In the genomic region with DNA sequence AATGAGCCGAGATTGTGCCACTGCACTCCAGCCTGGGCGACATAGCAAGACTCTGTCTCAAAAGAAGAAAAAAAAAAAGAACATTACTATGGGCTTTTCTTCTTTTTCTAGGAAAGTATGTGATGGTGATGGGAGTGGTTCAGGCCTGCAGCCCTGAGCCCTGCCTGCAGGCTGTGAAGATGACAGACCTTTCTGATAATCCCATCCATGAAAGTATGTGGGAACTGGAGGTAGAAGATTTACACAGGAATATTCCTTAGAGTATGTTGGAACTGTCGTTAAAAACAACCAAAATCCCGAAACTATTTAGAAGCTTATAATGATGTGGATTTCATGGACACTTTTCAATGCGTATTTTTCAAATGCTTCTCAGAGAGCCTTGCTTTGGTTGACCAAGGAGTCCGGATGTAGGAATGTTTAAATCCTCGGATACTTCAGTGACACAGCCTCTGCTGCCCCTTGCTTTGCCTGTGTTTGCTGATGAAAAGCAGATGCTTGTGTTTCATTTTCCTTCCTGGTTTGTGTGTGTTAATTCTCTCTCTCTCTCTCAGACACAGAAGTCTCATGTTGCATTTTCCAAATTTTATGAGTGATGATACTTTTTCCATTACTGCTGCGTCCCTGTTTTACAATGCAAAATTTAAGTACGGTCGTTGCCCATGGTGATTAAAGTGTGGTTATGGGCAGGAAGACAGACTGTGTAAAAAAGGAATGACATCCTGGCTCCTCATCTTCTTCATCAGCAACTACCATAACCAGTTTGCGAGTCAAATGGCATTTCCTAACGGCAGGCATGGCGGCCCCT, we compare ENCODE assay signal across 14 cellular contexts. TPM values are rescaled to one million over a fixed set of nuclear protein-coding genes. Genes with fewer than 3 reads are reported as not detected.
DNase-seq lines count a peak whose midpoint lies in the region; ATAC-seq, FAIRE-seq and TF ChIP-seq lines count a peak whose summit lies in the region.
"Had no signal": no experiment of that assay in that cellular context is flagged by ENCODE, and none has a peak within 500 bp of the region (broad histone marks: within the 10 kb centered on the region; RNA-seq: fewer than 3 reads in every experiment).

No MANE protein-coding gene starts in this region.

- H3K4me3 Mint-ChIP-seq in naive thymus-derived CD4-positive, alpha-beta T cell: peak overlapping the region in 1 of 10 donors; percentile 21
- H3K4me3 Mint-ChIP-seq: activated naive CD8-positive, alpha-beta T cell had no signal

- peak overlapping the region in 5 of 9 donors; percentile 30 to 99 (median 70) for H3K27ac Mint-ChIP-seq in naive thymus-derived CD4-positive, alpha-beta T cell
- H3K27ac Mint-ChIP-seq: activated naive CD8-positive, alpha-beta T cell had no signal

- no peaks in the 10 kb centered on the region for H3K27me3 ChIP-seq in liver (ENCODE audit: control insufficient read depth in 4 of 4, insufficient read depth in 4 of 4, low read length in 3 of 4)
- H3K27me3 ChIP-seq in HepG2 (ENCODE audit: control insufficient read depth in 1 of 2, insufficient read depth in 2 of 2, low read length in 2 of 2): no peaks in the 10 kb centered on the region
- H3K27me3 ChIP-seq in naive thymus-derived CD4-positive, alpha-beta T cell (ENCODE audit: control insufficient read depth in 2 of 2, insufficient read depth in 2 of 2, low read length in 2 of 2): no peaks in the 10 kb centered on the region

- no peaks in the 10 kb centered on the region for H4K20me1 ChIP-seq in HepG2 (ENCODE audit: insufficient read depth, low read length)

- no peaks in the 10 kb centered on the region for H3K27me3 Mint-ChIP-seq in naive thymus-derived CD4-positive, alpha-beta T cell
- H3K27me3 Mint-ChIP-seq: activated naive CD8-positive, alpha-beta T cell had no signal

- H3K9ac ChIP-seq in liver (ENCODE audit: low read depth in 1 of 2, low read length in 2 of 2) (no peak overlapping the region), HepG2 (ENCODE audit: insufficient read depth, low read depth, low read length) (no peak overlapping the region)

- TF ChIP-seq EP300 in HepG2 (IDR thresholded peaks at IDR 0.05; ENCODE audit: low read depth in 2 of 2, low read length in 2 of 2) (no peak), HepG2 (CRISPR knock-in tag; IDR thresholded peaks at IDR 0.05; ENCODE audit: borderline replicate concordance) (no peak)

- H3K79me2 ChIP-seq in HepG2 (ENCODE audit: insufficient read depth, low read length): peaks cover 33% of the 10 kb centered on the region

- DNase-seq in HepG2 (ENCODE audit: low spot score) (no peak), dedifferentiated amniotic fluid mesenchymal stem cell (ENCODE audit: extremely low spot score) (peak; percentile 89), Ammon's horn (ENCODE audit: low spot score) (no peak), GM20000 (ENCODE audit: low spot score) (no peak), G401 (ENCODE audit: low spot score) (no peak), germinal center (ENCODE audit: low spot score) (no peak)
- no peak for DNase-seq in naive thymus-derived CD4-positive, alpha-beta T cell
- DNase-seq: activated CD4-positive, alpha-beta T cell treated with anti-CD3 and anti-CD28 coated beads, Interleukin-2, amount 50 U/mL, for 4 hours; effector CD8-positive, alpha-beta T cell; occipital lobe had no signal

- peak overlapping the region; percentile 4 to 18 for H3K27ac ChIP-seq in liver (ENCODE audit: low read depth in 1 of 2, low read length in 2 of 2)
- H3K27ac ChIP-seq in HepG2 (ENCODE audit: extremely low read length, insufficient read depth, low read length): no peak overlapping the region
- H3K27ac ChIP-seq in naive thymus-derived CD4-positive, alpha-beta T cell (ENCODE audit: low read depth, low read length): no peak overlapping the region
- H3K27ac ChIP-seq: A549 had no signal

- H3K4me1 ChIP-seq in liver (ENCODE audit: control insufficient read depth in 4 of 4, insufficient read depth in 4 of 4, low read length in 3 of 4): peaks cover 0 to 9% (median 1%) of the 10 kb centered on the region in 4 donors
- peaks cover 62% of the 10 kb centered on the region for H3K4me1 ChIP-seq in HepG2 (ENCODE audit: insufficient read depth, low read length)
- peaks cover 21 to 28% of the 10 kb centered on the region in 2 donors for H3K4me1 ChIP-seq in naive thymus-derived CD4-positive, alpha-beta T cell (ENCODE audit: control insufficient read depth in 2 of 2, insufficient read depth in 2 of 2, low read length in 2 of 2)

- intact Hi-C loops in HepG2 (cut with micrococcal nuclease; ENCODE audit: unreplicated experiment): no loop called here
- intact Hi-C loops in naive thymus-derived CD4-positive, alpha-beta T cell (cut with micrococcal nuclease): no loop called here

- BruUV-seq in HepG2 (replicated peaks; lab: Mats Ljungman, UMichigan): no TSS peak

- ATAC-seq in HepG2: no peak
- ATAC-seq in naive thymus-derived CD4-positive, alpha-beta T cell: no peak
- ATAC-seq: A549 had no signal

- H3K36me3 ChIP-seq in liver (ENCODE audit: control insufficient read depth in 4 of 4, insufficient read depth in 3 of 4, low read depth in 1 of 4, low read length in 3 of 4) (no peaks in the 10 kb centered on the region), HepG2 (replicated peaks in 1 of 2; ENCODE audit: control insufficient read depth in 1 of 2, insufficient read depth in 2 of 2, low read length in 2 of 2) (no peaks in the 10 kb centered on the region; a peak in 1 of 5 replicates)
- H3K36me3 ChIP-seq in naive thymus-derived CD4-positive, alpha-beta T cell (ENCODE audit: control insufficient read depth in 2 of 3, insufficient read depth in 3 of 3, low read length in 3 of 3): no peaks in the 10 kb centered on the region

- TF ChIP-seq CTCF in liver (IDR thresholded peaks at IDR 0.05; ENCODE audit: low read depth, low read length, missing input control) (no peak), HepG2 (CRISPR knock-in tag; IDR thresholded peaks at IDR 0.05) (no peak), GM20000 (IDR thresholded peaks at IDR 0.05; ENCODE audit: extremely low read depth, missing control alignments) (no peak)

- no peaks in the 10 kb centered on the region for H3K9me3 ChIP-seq in liver (ENCODE audit: control insufficient read depth in 4 of 4, low read length in 3 of 4)
- H3K9me3 ChIP-seq in HepG2 (ENCODE audit: low read length): no peaks in the 10 kb centered on the region
- H3K9me3 ChIP-seq in naive thymus-derived CD4-positive, alpha-beta T cell (ENCODE audit: control insufficient read depth in 2 of 3, low read length in 3 of 3): no peaks in the 10 kb centered on the region
- H3K9me3 ChIP-seq: A549 had no signal

- no peaks in the 10 kb centered on the region for H3K9me3 Mint-ChIP-seq in naive thymus-derived CD4-positive, alpha-beta T cell

- H3K4me3 ChIP-seq in liver (ENCODE audit: low read depth in 1 of 3, low read length in 3 of 3) (no peak overlapping the region), HepG2 (replicated peaks in 1 of 3; ENCODE audit: insufficient read depth in 1 of 3, low read depth in 2 of 3, low read length in 3 of 3) (no peak overlapping the region)
- H3K4me3 ChIP-seq in naive thymus-derived CD4-positive, alpha-beta T cell (ENCODE audit: low read length): no peak overlapping the region
- H3K4me3 ChIP-seq: A549 had no signal

- POLR2A ChIA-PET in HepG2 (lab: Yijun Ruan, JAX): interaction anchor here (3.4 kb wide), 1 partner anchor 95 kb away, joined by 19 read pairs; a partner anchor contains a TSS
- POLR2A ChIA-PET in naive thymus-derived CD4-positive, alpha-beta T cell (lab: Charles Lee): interaction anchor here (1.4 kb wide), 1 partner anchor 90 kb away, joined by 3 read pairs; no protein-coding TSS in a partner anchor

- in situ Hi-C loops in HepG2 (cut with HindIII; ENCODE audit: extremely low pct_ligation_motif_present, low pct_unique_long_range_greater_than_20kb): no loop called here
- in situ Hi-C loops in G401 (cut with HindIII; ENCODE audit: low sequenced_read_pairs): no loop called here

- 80% methylated on average over 13 of the region's 13 CpGs for WGBS in liver
- WGBS in HepG2 (ENCODE audit: low lambda C conversion rate): 83% methylated on average over 13 of the region's 13 CpGs

- CTCF ChIA-PET in HepG2 (lab: Yijun Ruan, JAX; ENCODE audit: low intra/inter-chr PET ratio, low total read pairs): no interaction called here
- CTCF ChIA-PET in naive thymus-derived CD4-positive, alpha-beta T cell (lab: Charles Lee): interaction anchor here (0.7 to 1.0 kb wide), 2 partner anchors 10 to 744 kb away, joined by 3 read pairs; no protein-coding TSS in a partner anchor

- no peak for TF ChIP-seq RAD21 in liver (IDR thresholded peaks at IDR 0.05)
- no peak for TF ChIP-seq RAD21 in HepG2 (CRISPR knock-in tag; IDR thresholded peaks at IDR 0.05)

- no peak for TF ChIP-seq POLR2A in HepG2 (IDR thresholded peaks at IDR 0.05; ENCODE audit: insufficient read depth in 1 of 2, low read depth in 2 of 2, low read length in 2 of 2)

- H3K4me2 ChIP-seq in HepG2 (ENCODE audit: low read depth, low read length): no peak overlapping the region
- H3K4me2 ChIP-seq: A549 had no signal

- FAIRE-seq in HepG2 (lab: Jason Lieb, UNC): no peak
- FAIRE-seq: A549, urothelium cell line had no signal

- H3K4me1 Mint-ChIP-seq in naive thymus-derived CD4-positive, alpha-beta T cell: peaks cover 33 to 73% (median 49%) of the 10 kb centered on the region in 7 donors

- H2AFZ ChIP-seq in HepG2 (ENCODE audit: low read length): no peak overlapping the region

- H3K36me3 Mint-ChIP-seq in naive thymus-derived CD4-positive, alpha-beta T cell: peaks cover 0 to 37% (median 0%) of the 10 kb centered on the region in 5 donors

RNA-seq across cellular contexts. Expression of a gene that starts 5.5 kb away (rescaled TPM):
- total RNA-seq in liver: 1 to 10 TPM in 1 of 2 donors, under 1 TPM in 1; 0.33 to 8.5 TPM
- 1 to 10 TPM in 1 of 2 donors, under 1 TPM in 1; 0.28 to 1.3 TPM for polyA plus RNA-seq in liver
- total RNA-seq in HepG2 (2016; rRNA removed; fragmentation: Illumina TruSeq; extraction: Trizol): 55.7 and 65.3 TPM in 2 replicates
- total RNA-seq in HepG2 (2016; cell fraction: cytosol; rRNA removed; fragmentation: Illumina TruSeq; extraction: Trizol; ENCODE audit: low read depth): 8.6 and 11.0 TPM in 2 replicates
- total RNA-seq in HepG2 (2016; cell fraction: insoluble cytoplasmic fraction; rRNA removed; fragmentation: Illumina TruSeq; extraction: Trizol): 51.5 and 55.7 TPM in 2 replicates
- 28.4 and 29.3 TPM in 2 replicates for total RNA-seq in HepG2 (2016; cell fraction: membrane; rRNA removed; fragmentation: Illumina TruSeq; extraction: Trizol)
- total RNA-seq in HepG2 (2016; cell fraction: nucleus; rRNA removed; fragmentation: Illumina TruSeq; extraction: Trizol): 23.6 and 25.7 TPM in 2 replicates
- polyA plus RNA-seq in HepG2 (2011; rRNA removed): 15.3 and 24.5 TPM in 2 replicates
- polyA plus RNA-seq in HepG2 (2011; cell fraction: cytosol; rRNA removed): 18.8 and 22.1 TPM in 2 replicates
- 10.4 and 11.9 TPM in 2 replicates for polyA plus RNA-seq in HepG2 (2011; cell fraction: nucleus; rRNA removed)
- polyA plus RNA-seq in HepG2 (2012): 19.5 and 50.3 TPM in 2 replicates
- polyA plus RNA-seq in HepG2 (2016; cell fraction: cytosol; fragmentation: Illumina TruSeq; extraction: Trizol; ENCODE audit: low read depth): 10.8 and 11.1 TPM in 2 replicates
- polyA plus RNA-seq in HepG2 (2016; cell fraction: insoluble cytoplasmic fraction; fragmentation: Illumina TruSeq; extraction: Trizol; ENCODE audit: low read depth): 90.6 and 102 TPM in 2 replicates
- 27.3 and 29.2 TPM in 2 replicates for polyA plus RNA-seq in HepG2 (2016; cell fraction: membrane; fragmentation: Illumina TruSeq; extraction: Trizol; ENCODE audit: low read depth)
- polyA plus RNA-seq in HepG2 (2016; cell fraction: nucleus; fragmentation: Illumina TruSeq; extraction: Trizol; ENCODE audit: insufficient read depth, low read depth): 54.0 and 54.7 TPM in 2 replicates
- polyA minus RNA-seq in HepG2 (2011; rRNA and poly(A)+ RNA removed; ENCODE audit: low replicate concordance): 9.1 and 22.0 TPM in 2 replicates
- 12.6 and 15.4 TPM in 2 replicates for polyA minus RNA-seq in HepG2 (2011; cell fraction: cytosol; rRNA and poly(A)+ RNA removed)
- polyA minus RNA-seq in HepG2 (2011; cell fraction: nucleus; rRNA and poly(A)+ RNA removed): 8.4 and 8.7 TPM in 2 replicates
- total RNA-seq in naive thymus-derived CD4-positive, alpha-beta T cell: 10 to 100 TPM in 1 of 5 experiments, 1 to 10 TPM in 4; 1.8 to 57.0 (median 3.3) TPM
- 10 to 100 TPM in 1 of 2 donors, 1 to 10 TPM in 1; 7.1 to 13.3 TPM for polyA plus RNA-seq in naive thymus-derived CD4-positive, alpha-beta T cell
- 63.3 and 67.3 TPM in 2 replicates for total RNA-seq in G401 (2014; rRNA removed; shearing (Covaris generic))

Comparison
In these comparisons a context has a peak if more than half of its experiments do, and no peak if none do; other contexts are left out.
1. H3K27ac ChIP-seq: peak in liver (2 of 2); none in HepG2 (single experiment) and naive thymus-derived CD4-positive, alpha-beta T cell (single experiment).